In genomic region chr9:94855919-94856318, GRCh38 we compare ENCODE assay signal across 22 cellular contexts.
"Had no signal": no experiment of that assay in that cellular context is flagged by ENCODE, and none has a peak within 500 bp of the region (broad histone marks: within the 10 kb centered on the region; RNA-seq: fewer than 3 reads in every experiment).

No MANE protein-coding gene starts in this region.

- H3K9me3 ChIP-seq: adrenal gland, ascending aorta, breast epithelium, esophagus muscularis mucosa, left lung, right lobe of liver, transverse colon had no signal

- H3K27me3 ChIP-seq: adrenal gland, ascending aorta, breast epithelium, esophagus muscularis mucosa, foreskin keratinocyte, heart right ventricle, left lung, right lobe of liver, transverse colon had no signal

- H3K36me3 ChIP-seq: adrenal gland, breast epithelium, esophagus muscularis mucosa, heart right ventricle, left lung, right lobe of liver, transverse colon had no signal

- H3K4me3 ChIP-seq: adrenal gland, ascending aorta, breast epithelium, esophagus muscularis mucosa, heart right ventricle, left lung, lung, right lobe of liver, transverse colon had no signal

- H3K27ac ChIP-seq: adrenal gland, ascending aorta, breast epithelium, esophagus muscularis mucosa, foreskin keratinocyte, heart right ventricle, left lung, right lobe of liver, transverse colon had no signal

- DNase-seq: activated CD4-positive, alpha-beta T cell treated with anti-CD3 and anti-CD28 coated beads for 4 hours; activated CD4-positive, alpha-beta T cell treated with anti-CD3 and anti-CD28 coated beads, Interleukin-2, amount 50 U/mL, for 4 hours; activated CD8-positive, alpha-beta memory T cell treated with anti-CD3 and anti-CD28 coated beads for 24 hours; activated effector memory CD4-positive, alpha-beta T cell treated with Interleukin-2 at 50 U/mL for 16 hours; activated naive CD4-positive, alpha-beta T cell treated with Interleukin-2 at 50 U/mL for 16 hours; activated naive CD8-positive, alpha-beta T cell treated with anti-CD3 and anti-CD28 coated beads for 36 hours; adrenal gland; endodermal cell; foreskin keratinocyte; heart right ventricle; left lung; posterior cingulate gyrus; right lobe of liver; stimulated activated CD4-positive, alpha-beta T cell treated with anti-CD3 and anti-CD28 coated beads, Interleukin-2, amount 100 ng/mL, for 48 hours; stimulated activated naive CD4-positive, alpha-beta T cell treated with Interleukin-2 at 50 U/mL for 16 hours; T-helper 1 cell; transverse colon had no signal

- ATAC-seq: foreskin keratinocyte, heart right ventricle, left lung, right lobe of liver had no signal

- FAIRE-seq: urothelium cell line had no signal

- H3K4me1 ChIP-seq: adrenal gland, ascending aorta, breast epithelium, esophagus muscularis mucosa had no signal
